14 cellular contexts compared by ENCODE assay signal in genomic region chr1:40421348-40421693, GRCh38. TPM values are rescaled to one million over a fixed set of nuclear protein-coding genes. Genes with fewer than 3 reads are reported as not detected.
DNase-seq lines count a peak whose midpoint lies in the region; ATAC-seq and TF ChIP-seq lines count a peak whose summit lies in the region.
"Had no signal": no experiment of that assay in that cellular context is flagged by ENCODE, and none has a peak within 500 bp of the region (broad histone marks: within the 10 kb centered on the region; RNA-seq: fewer than 3 reads in every experiment).

No MANE protein-coding gene starts in this region.

- DNase-seq in CD1c-positive myeloid dendritic cell (ENCODE audit: extremely low spot score) (peak; percentile 80), NB4 (ENCODE audit: low read depth) (peak; percentile 77), MM.1S (no peak), NCI-H187 treated with DMSO at 0.1 percent for 48 hours (lab: John Stamatoyannopoulos, UW) (no peak)
- no peak for DNase-seq in naive thymus-derived CD4-positive, alpha-beta T cell
- DNase-seq: activated naive CD4-positive, alpha-beta T cell treated with anti-CD3 and anti-CD28 coated beads for 36 hours; CD4-positive, alpha-beta memory T cell; central memory CD4-positive, alpha-beta T cell; kidney; natural killer cell; stimulated activated naive CD8-positive, alpha-beta T cell treated with anti-CD3 and anti-CD28 coated beads, Interleukin-15, amount 100 ng/mL, for 72 hours had no signal

- TF ChIP-seq POLR2A in NB4 (IDR thresholded peaks at IDR 0.05; ENCODE audit: extremely low read depth, insufficient read length) = no peak

- no peak overlapping the region for H3K4me2 ChIP-seq in MM.1S (ENCODE audit: low read depth, low read length)

- POLR2A ChIA-PET in naive thymus-derived CD4-positive, alpha-beta T cell (lab: Charles Lee) = interaction anchor here (0.6 kb wide), 1 partner anchor 18 kb away, joined by 3 read pairs; no protein-coding TSS in a partner anchor

- intact Hi-C loops in naive thymus-derived CD4-positive, alpha-beta T cell (cut with micrococcal nuclease) = no loop called here

- no peaks in the 10 kb centered on the region for H3K4me1 ChIP-seq in naive thymus-derived CD4-positive, alpha-beta T cell (ENCODE audit: control insufficient read depth in 2 of 2, insufficient read depth in 2 of 2, low read length in 2 of 2)
- H3K4me1 ChIP-seq in MM.1S (ENCODE audit: low read length) = no peaks in the 10 kb centered on the region

- no peaks in the 10 kb centered on the region for H4K20me1 ChIP-seq in MM.1S (ENCODE audit: insufficient read depth, low read length)

- no peaks in the 10 kb centered on the region for H3K9me3 ChIP-seq in naive thymus-derived CD4-positive, alpha-beta T cell (ENCODE audit: control insufficient read depth in 2 of 3, low read length in 3 of 3)
- H3K9me3 ChIP-seq in MM.1S (replicated peaks; ENCODE audit: insufficient read depth, low read length) = no peaks in the 10 kb centered on the region

- no peaks in the 10 kb centered on the region for H3K9me2 ChIP-seq in MM.1S (replicated peaks; ENCODE audit: insufficient read depth, low read length)

- H3K27ac Mint-ChIP-seq in brain = peak overlapping the region in 4 of 5 experiments; percentile 37 to 84 (median 80)
- H3K27ac Mint-ChIP-seq in naive thymus-derived CD4-positive, alpha-beta T cell = peak overlapping the region in 2 of 9 donors; percentile 31 to 32

- no peak overlapping the region for H3K9ac ChIP-seq in MM.1S (ENCODE audit: low read length)

- no peaks in the 10 kb centered on the region for H3K9me3 Mint-ChIP-seq in brain
- H3K9me3 Mint-ChIP-seq in naive thymus-derived CD4-positive, alpha-beta T cell = peaks cover 0 to 5% (median 0%) of the 10 kb centered on the region in 11 donors
- H3K9me3 Mint-ChIP-seq: CD4-positive, alpha-beta memory T cell; natural killer cell; stimulated activated naive CD8-positive, alpha-beta T cell treated with anti-CD3 and anti-CD28 coated beads, Interleukin-15, amount 100 ng/mL, for 72 hours had no signal

- peaks cover 49% of the 10 kb centered on the region for H3K36me3 Mint-ChIP-seq in brain
- H3K36me3 Mint-ChIP-seq in naive thymus-derived CD4-positive, alpha-beta T cell = peaks cover 30 to 81% (median 69%) of the 10 kb centered on the region in 5 donors

- peak overlapping the region in 1 of 5 experiments; percentile 18 for H3K4me3 Mint-ChIP-seq in brain
- H3K4me3 Mint-ChIP-seq in naive thymus-derived CD4-positive, alpha-beta T cell = no peak overlapping the region
- H3K4me3 Mint-ChIP-seq: activated naive CD4-positive, alpha-beta T cell treated with anti-CD3 and anti-CD28 coated beads for 36 hours; CD4-positive, alpha-beta memory T cell; natural killer cell; stimulated activated naive CD8-positive, alpha-beta T cell treated with anti-CD3 and anti-CD28 coated beads, Interleukin-15, amount 100 ng/mL, for 72 hours had no signal

- CTCF ChIA-PET in naive thymus-derived CD4-positive, alpha-beta T cell (lab: Charles Lee) = no interaction called here

- no peaks in the 10 kb centered on the region for H3K27me3 Mint-ChIP-seq in brain
- H3K27me3 Mint-ChIP-seq in naive thymus-derived CD4-positive, alpha-beta T cell = no peaks in the 10 kb centered on the region
- H3K27me3 Mint-ChIP-seq: CD4-positive, alpha-beta memory T cell; stimulated activated naive CD8-positive, alpha-beta T cell treated with anti-CD3 and anti-CD28 coated beads, Interleukin-15, amount 100 ng/mL, for 72 hours had no signal

- peak; percentile 36 for ATAC-seq in naive thymus-derived CD4-positive, alpha-beta T cell
- ATAC-seq in HG03442 (IDR thresholded peaks at IDR 0.05; ENCODE audit: unreplicated experiment) = no peak
- no peak for ATAC-seq in HG03378 (IDR thresholded peaks at IDR 0.05; ENCODE audit: unreplicated experiment)
- ATAC-seq: natural killer cell had no signal

- no peaks in the 10 kb centered on the region for H3F3A ChIP-seq in MM.1S (ENCODE audit: insufficient read depth, low read length)

- no peak overlapping the region for H3K27ac ChIP-seq in naive thymus-derived CD4-positive, alpha-beta T cell (ENCODE audit: low read depth, low read length)
- no peak overlapping the region for H3K27ac ChIP-seq in MM.1S (ENCODE audit: low read length)

- TF ChIP-seq CTCF in NB4 (IDR thresholded peaks at IDR 0.05; ENCODE audit: low read depth, low read length) = no peak
- TF ChIP-seq CTCF in brain (conservative IDR thresholded peaks at IDR 0.05) = no peak
- TF ChIP-seq CTCF in MM.1S (IDR thresholded peaks at IDR 0.05; ENCODE audit: low read length) = no peak

- H3K27me3 ChIP-seq in naive thymus-derived CD4-positive, alpha-beta T cell (ENCODE audit: control insufficient read depth in 2 of 2, insufficient read depth in 2 of 2, low read length in 2 of 2) = no peaks in the 10 kb centered on the region
- no peaks in the 10 kb centered on the region for H3K27me3 ChIP-seq in MM.1S (replicated peaks; ENCODE audit: insufficient read depth, low read length)

- peaks cover 23% of the 10 kb centered on the region for H3K4me1 Mint-ChIP-seq in brain
- H3K4me1 Mint-ChIP-seq in naive thymus-derived CD4-positive, alpha-beta T cell = peaks cover 5 to 26% (median 15%) of the 10 kb centered on the region in 7 donors

- H3K79me2 ChIP-seq in MM.1S (ENCODE audit: low read length) = no peaks in the 10 kb centered on the region

- H2AFZ ChIP-seq in MM.1S (ENCODE audit: low read length) = no peak overlapping the region

- peaks cover 38 to 71% (median 43%) of the 10 kb centered on the region in 3 experiments for H3K36me3 ChIP-seq in naive thymus-derived CD4-positive, alpha-beta T cell (ENCODE audit: control insufficient read depth in 2 of 3, insufficient read depth in 3 of 3, low read length in 3 of 3)
- no peaks in the 10 kb centered on the region for H3K36me3 ChIP-seq in MM.1S (replicated peaks; ENCODE audit: insufficient read depth, low read length)

- H3K4me3 ChIP-seq in NB4 (ENCODE audit: low read depth, low read length) = no peak overlapping the region
- H3K4me3 ChIP-seq in naive thymus-derived CD4-positive, alpha-beta T cell (ENCODE audit: low read length) = no peak overlapping the region
- no peak overlapping the region for H3K4me3 ChIP-seq in MM.1S (ENCODE audit: low read length)

RNA-seq across cellular contexts. Expression of gene ZFP69B, which starts 29.0 kb away (rescaled TPM):
- 7.4 TPM for polyA plus RNA-seq in brain (ENCODE audit: insufficient read depth, low read depth, low replicate concordance)
- 1 to 10 TPM; 2.2 to 8.3 (median 5.3) TPM for total RNA-seq in naive thymus-derived CD4-positive, alpha-beta T cell
- polyA plus RNA-seq in naive thymus-derived CD4-positive, alpha-beta T cell = 1 to 10 TPM; 3.0 to 3.6 TPM

RNA-seq across cellular contexts. Expression of gene SMAP2, which starts 47.8 kb away (rescaled TPM):
- 74.2 TPM for polyA plus RNA-seq in brain (ENCODE audit: insufficient read depth, low read depth, low replicate concordance)
- total RNA-seq in naive thymus-derived CD4-positive, alpha-beta T cell = 100 to 1,000 TPM; 144 to 210 (median 187) TPM
- 100 to 1,000 TPM; 226 to 542 TPM for polyA plus RNA-seq in naive thymus-derived CD4-positive, alpha-beta T cell

RNA-seq across cellular contexts. Expression of gene ZFP69, which starts 55.8 kb away (rescaled TPM):
- 1.1 TPM for polyA plus RNA-seq in brain (ENCODE audit: insufficient read depth, low read depth, low replicate concordance)
- 1 to 10 TPM; 2.7 to 4.3 (median 3.4) TPM for total RNA-seq in naive thymus-derived CD4-positive, alpha-beta T cell
- polyA plus RNA-seq in naive thymus-derived CD4-positive, alpha-beta T cell = 1 to 10 TPM; 4.1 to 7.8 TPM

Comparison
In these comparisons a context has a peak if more than half of its experiments do, and no peak if none do; other contexts are left out.
1. DNase-seq: peak in CD1c-positive myeloid dendritic cell (single experiment) and NB4 (single experiment); none in naive thymus-derived CD4-positive, alpha-beta T cell (0 of 9), MM.1S (single experiment) and NCI-H187 treated with DMSO at 0.1 percent for 48 hours (single experiment).